8 cellular contexts compared by ENCODE assay signal in the genomic region with DNA sequence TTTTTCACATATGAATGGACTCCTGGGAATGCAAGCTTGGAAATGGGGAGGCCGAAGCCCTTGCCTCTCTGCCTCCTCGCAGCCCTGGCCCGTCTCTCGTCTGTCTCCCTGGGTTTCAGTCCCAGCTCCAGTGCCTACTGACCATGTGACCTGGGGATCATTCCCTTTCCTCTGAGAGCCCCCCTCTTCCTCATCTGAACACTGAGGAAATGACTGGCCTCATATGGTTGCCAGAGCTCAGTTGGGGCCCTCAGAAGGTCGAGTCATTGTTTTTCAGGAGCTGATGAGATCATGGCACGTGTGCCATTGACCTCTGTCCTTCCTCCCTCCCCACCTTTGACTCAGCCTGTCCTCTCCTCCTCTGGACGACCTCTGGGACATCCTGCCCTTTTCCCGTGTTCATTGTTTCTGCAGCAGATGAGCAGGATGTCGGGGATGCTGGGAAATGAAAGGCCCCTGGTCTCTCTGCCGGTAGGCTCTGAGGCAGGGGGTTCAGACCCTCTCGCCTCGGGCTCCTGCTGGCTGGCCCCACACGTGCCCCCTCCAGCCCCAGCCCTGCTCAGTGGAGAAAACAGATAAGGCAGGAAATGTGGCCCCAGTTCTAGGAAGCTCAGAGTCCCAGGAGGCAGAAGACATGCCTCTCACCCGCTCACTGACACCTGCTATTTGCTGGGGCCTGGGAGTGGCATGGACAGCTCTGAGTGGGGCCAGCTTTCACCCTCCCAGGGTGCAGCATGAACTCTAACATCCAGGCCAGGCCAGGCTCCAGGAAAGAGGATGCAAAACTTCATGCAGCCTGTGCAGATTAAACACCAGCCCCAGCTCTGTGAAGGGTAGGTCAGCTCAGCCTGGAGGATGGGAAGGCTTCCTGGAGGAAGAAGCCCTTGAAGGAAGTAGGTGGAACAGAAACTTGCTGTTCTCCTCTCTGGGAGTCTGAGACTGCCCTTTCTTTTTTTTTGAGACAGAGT. TPM values are rescaled to one million over a fixed set of nuclear protein-coding genes. Genes with fewer than 3 reads are reported as not detected.
DNase-seq lines count a peak whose midpoint lies in the region; ATAC-seq lines count a peak whose summit lies in the region.

No MANE protein-coding gene starts in this region.

- H3K36me3 ChIP-seq in aorta (ENCODE audit: control insufficient read depth in 1 of 2, insufficient read depth in 2 of 2, low read length in 1 of 2), result no peaks in the 10 kb centered on the region

- peak; percentile 76 for ATAC-seq in activated naive CD8-positive, alpha-beta T cell treated with anti-CD3 and anti-CD28 coated beads, Interleukin-2, amount 10 ng/mL, durations not matched to agents 7 days and 5 days (ENCODE audit: low read depth)
- ATAC-seq in left lobe of liver, result peak; percentile 81
- ATAC-seq in aorta (ENCODE audit: low FRiP score), result peak; percentile 65
- ATAC-seq in HG03159 (IDR thresholded peaks at IDR 0.05; ENCODE audit: unreplicated experiment), result no peak
- ATAC-seq in HG03135 (IDR thresholded peaks at IDR 0.05; ENCODE audit: unreplicated experiment), result no peak

- no peaks in the 10 kb centered on the region for H3K27me3 ChIP-seq in aorta (ENCODE audit: control insufficient read depth in 1 of 2, insufficient read depth in 2 of 2, low read length in 1 of 2)

- H3K4me3 ChIP-seq in aorta (ENCODE audit: low read length in 2 of 2), result no peak overlapping the region

- H3K9me3 Mint-ChIP-seq in activated naive CD4-positive, alpha-beta T cell treated with anti-CD3 and anti-CD28 coated beads, Interleukin-2, amount 10 ng/mL, durations not matched to agents 7 days and 5 days, result no peaks in the 10 kb centered on the region
- H3K9me3 Mint-ChIP-seq in activated naive CD8-positive, alpha-beta T cell treated with anti-CD3 and anti-CD28 coated beads, Interleukin-2, amount 10 ng/mL, durations not matched to agents 7 days and 5 days, result no peaks in the 10 kb centered on the region

- H3K27ac ChIP-seq in aorta (ENCODE audit: low read depth in 1 of 2, low read length in 2 of 2), result no peak overlapping the region

- H3K27ac Mint-ChIP-seq in activated naive CD4-positive, alpha-beta T cell treated with anti-CD3 and anti-CD28 coated beads, Interleukin-2, amount 10 ng/mL, durations not matched to agents 7 days and 5 days, result peak overlapping the region; percentile 82
- H3K27ac Mint-ChIP-seq in activated naive CD8-positive, alpha-beta T cell treated with anti-CD3 and anti-CD28 coated beads, Interleukin-2, amount 10 ng/mL, durations not matched to agents 7 days and 5 days, result peak overlapping the region; percentile 83

- POLR2A ChIA-PET in activated naive CD8-positive, alpha-beta T cell treated with anti-CD3 and anti-CD28 coated beads, Interleukin-2, amount 10 ng/mL, durations not matched to agents 7 days and 5 days (lab: Charles Lee), result interaction anchor here (0.6 to 7.1 kb wide), 11 partner anchors 8 to 892 kb away, joined by 3 to 63 read pairs (median 6); partner anchors contain the start of genes AGFG2, MEPCE, PPP1R35 and SRRT

- WGBS in aorta, 2 donors, result 48% methylated on average over 14 of the region's 14 CpGs

- no peaks in the 10 kb centered on the region for H3K36me3 Mint-ChIP-seq in activated naive CD4-positive, alpha-beta T cell treated with anti-CD3 and anti-CD28 coated beads, Interleukin-2, amount 10 ng/mL, durations not matched to agents 7 days and 5 days
- H3K36me3 Mint-ChIP-seq in activated naive CD8-positive, alpha-beta T cell treated with anti-CD3 and anti-CD28 coated beads, Interleukin-2, amount 10 ng/mL, durations not matched to agents 7 days and 5 days, result no peaks in the 10 kb centered on the region

- intact Hi-C loops in aorta (cut with DNase I), result no loop called here

- H3K4me1 Mint-ChIP-seq in activated naive CD4-positive, alpha-beta T cell treated with anti-CD3 and anti-CD28 coated beads, Interleukin-2, amount 10 ng/mL, durations not matched to agents 7 days and 5 days, result peaks cover 32% of the 10 kb centered on the region
- H3K4me1 Mint-ChIP-seq in activated naive CD8-positive, alpha-beta T cell treated with anti-CD3 and anti-CD28 coated beads, Interleukin-2, amount 10 ng/mL, durations not matched to agents 7 days and 5 days, result peaks cover 20% of the 10 kb centered on the region

- DNase-seq in activated naive CD4-positive, alpha-beta T cell treated with anti-CD3 and anti-CD28 coated beads, Interleukin-2, amount 10 ng/mL, durations not matched to agents 7 days and 5 days, result peak; percentile 32
- DNase-seq in activated naive CD4-positive, alpha-beta T cell treated with Interleukin-2 at 50 U/mL for 16 hours, result no peak
- DNase-seq in activated naive CD8-positive, alpha-beta T cell treated with anti-CD3 and anti-CD28 coated beads, Interleukin-2, amount 10 ng/mL, durations not matched to agents 7 days and 5 days, result no peak
- DNase-seq in left lobe of liver (ENCODE audit: low spot score) (peak; percentile 68), aorta (peak; percentile 51 to 71), GM19240 (ENCODE audit: insufficient read length, low spot score) (no peak)

- H3K27me3 Mint-ChIP-seq in activated naive CD4-positive, alpha-beta T cell treated with anti-CD3 and anti-CD28 coated beads, Interleukin-2, amount 10 ng/mL, durations not matched to agents 7 days and 5 days, result peaks cover 4% of the 10 kb centered on the region
- no peaks in the 10 kb centered on the region for H3K27me3 Mint-ChIP-seq in activated naive CD8-positive, alpha-beta T cell treated with anti-CD3 and anti-CD28 coated beads, Interleukin-2, amount 10 ng/mL, durations not matched to agents 7 days and 5 days

- H3K4me3 Mint-ChIP-seq in activated naive CD4-positive, alpha-beta T cell treated with anti-CD3 and anti-CD28 coated beads, Interleukin-2, amount 10 ng/mL, durations not matched to agents 7 days and 5 days, result no peak overlapping the region
- H3K4me3 Mint-ChIP-seq in activated naive CD8-positive, alpha-beta T cell treated with anti-CD3 and anti-CD28 coated beads, Interleukin-2, amount 10 ng/mL, durations not matched to agents 7 days and 5 days, result peak overlapping the region; percentile 38

- no peaks in the 10 kb centered on the region for H3K4me1 ChIP-seq in aorta (ENCODE audit: control insufficient read depth in 1 of 2, insufficient read depth in 2 of 2, low read length in 2 of 2)

- CTCF ChIA-PET in activated naive CD4-positive, alpha-beta T cell treated with anti-CD3 and anti-CD28 coated beads, Interleukin-2, amount 10 ng/mL, durations not matched to agents 7 days and 5 days (lab: Charles Lee), result interaction anchor here (0.8 to 1.7 kb wide), 4 partner anchors 9 to 75 kb away, joined by 3 to 6 read pairs (median 3); partner anchors contain the start of gene TSC22D4

- no peaks in the 10 kb centered on the region for H3K9me3 ChIP-seq in aorta (ENCODE audit: control insufficient read depth, low read length)

RNA-seq across cellular contexts. Expression of gene PPP1R35, which starts 8.3 kb away (rescaled TPM):
- 10 to 100 TPM; 84.4 to 93.6 TPM for total RNA-seq in activated naive CD8-positive, alpha-beta T cell treated with anti-CD3 and anti-CD28 coated beads, Interleukin-2, amount 10 ng/mL, durations not matched to agents 7 days and 5 days
- total RNA-seq in left lobe of liver, result 13.8 TPM
- 10 to 100 TPM; 24.7 to 29.7 TPM for total RNA-seq in aorta
- 10 to 100 TPM; 16.0 to 69.5 TPM for polyA plus RNA-seq in aorta

RNA-seq across cellular contexts. Expression of gene MEPCE, which starts 15.0 kb away (rescaled TPM):
- 10 to 100 TPM; 48.5 to 49.0 TPM for total RNA-seq in activated naive CD8-positive, alpha-beta T cell treated with anti-CD3 and anti-CD28 coated beads, Interleukin-2, amount 10 ng/mL, durations not matched to agents 7 days and 5 days
- 23.1 TPM for total RNA-seq in left lobe of liver
- 10 to 100 TPM; 26.3 to 31.8 TPM for total RNA-seq in aorta
- 10 to 100 TPM; 13.0 to 27.2 TPM for polyA plus RNA-seq in aorta

RNA-seq across cellular contexts. Expression of gene ZCWPW1, which starts 16.1 kb away (rescaled TPM):
- total RNA-seq in activated naive CD8-positive, alpha-beta T cell treated with anti-CD3 and anti-CD28 coated beads, Interleukin-2, amount 10 ng/mL, durations not matched to agents 7 days and 5 days, result 1 to 10 TPM; 6.2 to 6.5 TPM
- total RNA-seq in left lobe of liver, result 4.4 TPM
- total RNA-seq in aorta, result 1 to 10 TPM; 2.2 to 4.4 TPM
- polyA plus RNA-seq in aorta, result 10 to 100 TPM in 1 of 2 donors, 1 to 10 TPM in 1; 4.0 to 18.7 TPM

RNA-seq across cellular contexts. Expression of gene SPACDR, which starts 19.5 kb away (rescaled TPM):
- 1 to 10 TPM; 3.5 to 5.9 TPM for total RNA-seq in activated naive CD8-positive, alpha-beta T cell treated with anti-CD3 and anti-CD28 coated beads, Interleukin-2, amount 10 ng/mL, durations not matched to agents 7 days and 5 days
- total RNA-seq in left lobe of liver (not detected), aorta (1 to 10 TPM; 1.0 to 2.0 TPM)
- polyA plus RNA-seq in aorta, result under 1 TPM in 1 of 2 donors, not detected in 1; 0.31 TPM

RNA-seq across cellular contexts. Expression of gene TSC22D4, which starts 34.4 kb away (rescaled TPM):
- total RNA-seq in activated naive CD8-positive, alpha-beta T cell treated with anti-CD3 and anti-CD28 coated beads, Interleukin-2, amount 10 ng/mL, durations not matched to agents 7 days and 5 days, result 100 to 1,000 TPM; 157 to 159 TPM
- total RNA-seq in left lobe of liver (16.9 TPM), aorta (10 to 100 TPM; 31.2 to 46.5 TPM)
- 10 to 100 TPM; 18.8 to 35.5 TPM for polyA plus RNA-seq in aorta

Comparison
In these comparisons a context has a peak if more than half of its experiments do, and no peak if none do; other contexts are left out.
1. DNase-seq: peak in activated naive CD4-positive, alpha-beta T cell treated with anti-CD3 and anti-CD28 coated beads, Interleukin-2, amount 10 ng/mL, durations not matched to agents 7 days and 5 days (single experiment), left lobe of liver (single experiment) and aorta (2 of 2); none in activated naive CD4-positive, alpha-beta T cell treated with Interleukin-2 at 50 U/mL for 16 hours (single experiment), activated naive CD8-positive, alpha-beta T cell treated with anti-CD3 and anti-CD28 coated beads, Interleukin-2, amount 10 ng/mL, durations not matched to agents 7 days and 5 days (single experiment) and GM19240 (single experiment).
2. ATAC-seq: peak in activated naive CD8-positive, alpha-beta T cell treated with anti-CD3 and anti-CD28 coated beads, Interleukin-2, amount 10 ng/mL, durations not matched to agents 7 days and 5 days (single experiment), left lobe of liver (single experiment) and aorta (single experiment); none in HG03159 (single experiment) and HG03135 (single experiment).